ENCODE assay signal across 1 cellular context in the genomic region with DNA sequence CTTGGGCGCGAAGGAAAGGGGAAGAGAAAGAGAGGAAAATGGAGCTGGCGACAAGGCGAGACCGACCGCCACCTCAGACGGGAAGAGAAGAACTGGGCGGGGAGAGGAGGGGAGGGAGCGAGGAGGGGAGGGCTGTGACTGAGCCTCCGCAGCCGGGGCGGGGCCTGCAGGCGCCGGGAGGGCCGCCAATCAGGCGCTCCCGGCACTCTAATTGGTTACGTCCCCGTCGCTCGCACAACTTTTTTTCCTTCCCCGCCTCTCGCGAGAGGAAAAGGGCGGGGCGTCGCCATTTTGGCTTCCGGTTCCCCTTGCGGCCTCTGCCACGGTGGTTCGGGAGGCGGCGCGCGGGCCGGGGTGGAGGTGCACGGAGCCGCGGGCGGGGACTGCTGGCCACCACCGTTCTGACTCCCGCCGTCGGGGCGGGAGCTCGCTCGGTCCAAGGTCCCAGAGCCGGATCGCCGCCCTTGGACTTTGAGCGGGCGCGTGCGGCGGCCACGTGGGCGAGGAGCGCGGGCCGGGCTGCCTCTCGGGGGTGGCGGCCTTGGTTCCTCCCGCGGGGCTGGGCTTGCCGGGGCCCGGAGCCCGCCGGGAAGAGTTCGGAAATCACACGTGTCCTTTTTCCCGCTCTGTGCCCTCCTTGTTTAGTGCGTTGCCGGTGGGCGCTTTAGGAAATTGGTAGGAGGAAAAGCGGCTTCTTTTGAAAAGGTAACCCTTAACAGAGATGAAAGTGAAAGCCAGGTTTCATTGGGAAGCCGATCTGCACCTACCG.
TF ChIP-seq lines count a peak whose summit lies in the region.

TSS of gene GDI2 (minus strand) at position 94 of the 769 bp plus-strand sequence. CDS start 176 bp downstream, outside the sequence.

TF ChIP-seq in K562, 482 proteins besides CTCF, POLR2A, EP300 and RAD21 (continued from another document and continues in another):
- TF ChIP-seq NEUROD1 (IDR thresholded peaks at IDR 0.05; ENCODE audit: borderline replicate concordance, low read depth, low read length, partially characterized antibody), result peak; percentile 68
- no peak for TF ChIP-seq TEAD2 (tag; IDR thresholded peaks at IDR 0.05)
- TF ChIP-seq NR4A1 (CRISPR knock-in tag; IDR thresholded peaks at IDR 0.05), result no peak
- peak; percentile 67 for TF ChIP-seq NR4A1 (tag; IDR thresholded peaks at IDR 0.05)
- TF ChIP-seq RBBP5 (IDR thresholded peaks at IDR 0.05; ENCODE audit: borderline replicate concordance, insufficient read depth, low read length, poor library complexity, severe bottlenecking), result peak; percentile 79
- TF ChIP-seq HCFC1 (IDR thresholded peaks at IDR 0.05; ENCODE audit: low read depth, low read length), result peak; percentile 51
- no peak for TF ChIP-seq MEF2D (tag; conservative IDR thresholded peaks at IDR 0.05; ENCODE audit: low read depth)
- no peak for TF ChIP-seq DDX20 (tag; IDR thresholded peaks at IDR 0.05; ENCODE audit: low read depth)
- TF ChIP-seq CBFB (CRISPR knock-in tag; IDR thresholded peaks at IDR 0.05), result no peak
- no peak for TF ChIP-seq ILF3 (IDR thresholded peaks at IDR 0.05; ENCODE audit: borderline replicate concordance)
- TF ChIP-seq, protein P1, sequence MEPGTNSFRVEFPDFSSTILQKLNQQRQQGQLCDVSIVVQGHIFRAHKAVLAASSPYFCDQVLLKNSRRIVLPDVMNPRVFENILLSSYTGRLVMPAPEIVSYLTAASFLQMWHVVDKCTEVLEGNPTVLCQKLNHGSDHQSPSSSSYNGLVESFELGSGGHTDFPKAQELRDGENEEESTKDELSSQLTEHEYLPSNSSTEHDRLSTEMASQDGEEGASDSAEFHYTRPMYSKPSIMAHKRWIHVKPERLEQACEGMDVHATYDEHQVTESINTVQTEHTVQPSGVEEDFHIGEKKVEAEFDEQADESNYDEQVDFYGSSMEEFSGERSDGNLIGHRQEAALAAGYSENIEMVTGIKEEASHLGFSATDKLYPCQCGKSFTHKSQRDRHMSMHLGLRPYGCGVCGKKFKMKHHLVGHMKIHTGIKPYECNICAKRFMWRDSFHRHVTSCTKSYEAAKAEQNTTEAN (CRISPR knock-in tag; IDR thresholded peaks at IDR 0.05), result no peak; the same call in none of the 2 replicates
- TF ChIP-seq STAT5A (IDR thresholded peaks at IDR 0.05; ENCODE audit: borderline replicate concordance, low read length), result peak; percentile 8; the same call in 1 of the 2 replicates
- no peak; the same call in 1 of the 2 replicates for TF ChIP-seq PRMT5 (CRISPR knock-in tag; IDR thresholded peaks at IDR 0.05)
- TF ChIP-seq NR1H2 (CRISPR knock-in tag; IDR thresholded peaks at IDR 0.05), result no peak
- peak; percentile 73 for TF ChIP-seq ETV5 (CRISPR knock-in tag; IDR thresholded peaks at IDR 0.05; ENCODE audit: low read depth)
- no peak for TF ChIP-seq ZNF212 (CRISPR knock-in tag; IDR thresholded peaks at IDR 0.05)
- peak; percentile 51 for TF ChIP-seq SMAD1 (IDR thresholded peaks at IDR 0.05; ENCODE audit: low read depth, low read length, partially characterized antibody)
- TF ChIP-seq, protein P2, sequence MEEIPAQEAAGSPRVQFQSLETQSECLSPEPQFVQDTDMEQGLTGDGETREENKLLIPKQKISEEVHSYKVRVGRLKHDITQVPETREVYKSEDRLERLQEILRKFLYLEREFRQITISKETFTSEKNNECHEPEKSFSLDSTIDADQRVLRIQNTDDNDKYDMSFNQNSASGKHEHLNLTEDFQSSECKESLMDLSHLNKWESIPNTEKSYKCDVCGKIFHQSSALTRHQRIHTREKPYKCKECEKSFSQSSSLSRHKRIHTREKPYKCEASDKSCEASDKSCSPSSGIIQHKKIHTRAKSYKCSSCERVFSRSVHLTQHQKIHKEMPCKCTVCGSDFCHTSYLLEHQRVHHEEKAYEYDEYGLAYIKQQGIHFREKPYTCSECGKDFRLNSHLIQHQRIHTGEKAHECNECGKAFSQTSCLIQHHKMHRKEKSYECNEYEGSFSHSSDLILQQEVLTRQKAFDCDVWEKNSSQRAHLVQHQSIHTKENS (CRISPR knock-in tag; IDR thresholded peaks at IDR 0.05), result no peak
- TF ChIP-seq, protein P3, sequence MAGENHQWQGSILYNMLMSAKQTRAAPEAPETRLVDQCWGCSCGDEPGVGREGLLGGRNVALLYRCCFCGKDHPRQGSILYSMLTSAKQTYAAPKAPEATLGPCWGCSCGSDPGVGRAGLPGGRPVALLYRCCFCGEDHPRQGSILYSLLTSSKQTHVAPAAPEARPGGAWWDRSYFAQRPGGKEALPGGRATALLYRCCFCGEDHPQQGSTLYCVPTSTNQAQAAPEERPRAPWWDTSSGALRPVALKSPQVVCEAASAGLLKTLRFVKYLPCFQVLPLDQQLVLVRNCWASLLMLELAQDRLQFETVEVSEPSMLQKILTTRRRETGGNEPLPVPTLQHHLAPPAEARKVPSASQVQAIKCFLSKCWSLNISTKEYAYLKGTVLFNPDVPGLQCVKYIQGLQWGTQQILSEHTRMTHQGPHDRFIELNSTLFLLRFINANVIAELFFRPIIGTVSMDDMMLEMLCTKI (IDR thresholded peaks at IDR 0.05; ENCODE audit: partially characterized antibody), result no peak
- TF ChIP-seq EZH2 (IDR thresholded peaks at IDR 0.05; ENCODE audit: borderline replicate concordance, low read depth, low read length), result no peak
- no peak for TF ChIP-seq CC2D1A (IDR thresholded peaks at IDR 0.05)
- TF ChIP-seq YBX1 (IDR thresholded peaks at IDR 0.05), result no peak
- TF ChIP-seq SMARCE1 (IDR thresholded peaks at IDR 0.05), result no peak
- no peak for TF ChIP-seq TFE3 (CRISPR knock-in tag; IDR thresholded peaks at IDR 0.05)
- no peak; the same call in 1 of the 2 replicates for TF ChIP-seq BRD4 (IDR thresholded peaks at IDR 0.05)
- TF ChIP-seq SMAD2 (IDR thresholded peaks at IDR 0.05; ENCODE audit: low read depth, low read length), result no peak
- TF ChIP-seq ZFP1 (CRISPR knock-in tag; IDR thresholded peaks at IDR 0.05), result no peak
- TF ChIP-seq, protein P4, sequence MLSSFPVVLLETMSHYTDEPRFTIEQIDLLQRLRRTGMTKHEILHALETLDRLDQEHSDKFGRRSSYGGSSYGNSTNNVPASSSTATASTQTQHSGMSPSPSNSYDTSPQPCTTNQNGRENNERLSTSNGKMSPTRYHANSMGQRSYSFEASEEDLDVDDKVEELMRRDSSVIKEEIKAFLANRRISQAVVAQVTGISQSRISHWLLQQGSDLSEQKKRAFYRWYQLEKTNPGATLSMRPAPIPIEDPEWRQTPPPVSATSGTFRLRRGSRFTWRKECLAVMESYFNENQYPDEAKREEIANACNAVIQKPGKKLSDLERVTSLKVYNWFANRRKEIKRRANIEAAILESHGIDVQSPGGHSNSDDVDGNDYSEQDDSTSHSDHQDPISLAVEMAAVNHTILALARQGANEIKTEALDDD (IDR thresholded peaks at IDR 0.05), result no peak; the same call in 1 of the 2 replicates
- peak; percentile 99 for TF ChIP-seq POLR2G (IDR thresholded peaks at IDR 0.05; ENCODE audit: low read depth, low read length)
- TF ChIP-seq ELF2 (CRISPR knock-in tag; IDR thresholded peaks at IDR 0.05), result peak; percentile 86
- no peak for TF ChIP-seq SIRT6 (IDR thresholded peaks at IDR 0.05; ENCODE audit: low read depth, low read length)
- no peak for TF ChIP-seq SRSF1 (IDR thresholded peaks at IDR 0.05; ENCODE audit: low read depth, low read length)
- no peak for TF ChIP-seq BRCA1 (IDR thresholded peaks at IDR 0.05)
- TF ChIP-seq BRCA1 (CRISPR knock-in tag; IDR thresholded peaks at IDR 0.05), result 0 out of 2 replicates have a peak, but pooled peaks have one; percentile 33
- TF ChIP-seq CREBBP (IDR thresholded peaks at IDR 0.05; ENCODE audit: low read depth, low read length), result no peak
- TF ChIP-seq MAFG (tag; conservative IDR thresholded peaks at IDR 0.05), result no peak
- TF ChIP-seq MAX (CRISPR knock-in tag; IDR thresholded peaks at IDR 0.05), result peak; percentile 99
- TF ChIP-seq TBL1XR1 (IDR thresholded peaks at IDR 0.05; ENCODE audit: low read length in 2 of 2), result no peak; a peak in 1 of 4 replicates
- TF ChIP-seq SMAD3 (CRISPR knock-in tag; conservative IDR thresholded peaks at IDR 0.05), result no peak; the same call in 1 of the 2 replicates
- TF ChIP-seq ELF4 (CRISPR knock-in tag; IDR thresholded peaks at IDR 0.05), result no peak
- no peak for TF ChIP-seq CBX5 (IDR thresholded peaks at IDR 0.05; ENCODE audit: borderline replicate concordance, low read depth)
- TF ChIP-seq, protein P5, sequence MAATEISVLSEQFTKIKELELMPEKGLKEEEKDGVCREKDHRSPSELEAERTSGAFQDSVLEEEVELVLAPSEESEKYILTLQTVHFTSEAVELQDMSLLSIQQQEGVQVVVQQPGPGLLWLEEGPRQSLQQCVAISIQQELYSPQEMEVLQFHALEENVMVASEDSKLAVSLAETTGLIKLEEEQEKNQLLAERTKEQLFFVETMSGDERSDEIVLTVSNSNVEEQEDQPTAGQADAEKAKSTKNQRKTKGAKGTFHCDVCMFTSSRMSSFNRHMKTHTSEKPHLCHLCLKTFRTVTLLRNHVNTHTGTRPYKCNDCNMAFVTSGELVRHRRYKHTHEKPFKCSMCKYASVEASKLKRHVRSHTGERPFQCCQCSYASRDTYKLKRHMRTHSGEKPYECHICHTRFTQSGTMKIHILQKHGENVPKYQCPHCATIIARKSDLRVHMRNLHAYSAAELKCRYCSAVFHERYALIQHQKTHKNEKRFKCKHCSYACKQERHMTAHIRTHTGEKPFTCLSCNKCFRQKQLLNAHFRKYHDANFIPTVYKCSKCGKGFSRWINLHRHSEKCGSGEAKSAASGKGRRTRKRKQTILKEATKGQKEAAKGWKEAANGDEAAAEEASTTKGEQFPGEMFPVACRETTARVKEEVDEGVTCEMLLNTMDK (IDR thresholded peaks at IDR 0.05; ENCODE audit: borderline replicate concordance, insufficient read depth, low read depth, low read length, poor library complexity, severe bottlenecking), result no peak
- no peak for TF ChIP-seq ZBTB8A (IDR thresholded peaks at IDR 0.05; ENCODE audit: partially characterized antibody)
- TF ChIP-seq HSF4 (CRISPR knock-in tag; IDR thresholded peaks at IDR 0.05; ENCODE audit: borderline replicate concordance), result no peak
- TF ChIP-seq ZBTB2 (IDR thresholded peaks at IDR 0.05), result 0 out of 2 replicates have a peak, but pooled peaks have one; percentile 22
- TF ChIP-seq, protein P6, sequence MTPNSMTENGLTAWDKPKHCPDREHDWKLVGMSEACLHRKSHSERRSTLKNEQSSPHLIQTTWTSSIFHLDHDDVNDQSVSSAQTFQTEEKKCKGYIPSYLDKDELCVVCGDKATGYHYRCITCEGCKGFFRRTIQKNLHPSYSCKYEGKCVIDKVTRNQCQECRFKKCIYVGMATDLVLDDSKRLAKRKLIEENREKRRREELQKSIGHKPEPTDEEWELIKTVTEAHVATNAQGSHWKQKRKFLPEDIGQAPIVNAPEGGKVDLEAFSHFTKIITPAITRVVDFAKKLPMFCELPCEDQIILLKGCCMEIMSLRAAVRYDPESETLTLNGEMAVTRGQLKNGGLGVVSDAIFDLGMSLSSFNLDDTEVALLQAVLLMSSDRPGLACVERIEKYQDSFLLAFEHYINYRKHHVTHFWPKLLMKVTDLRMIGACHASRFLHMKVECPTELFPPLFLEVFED (CRISPR knock-in tag; conservative IDR thresholded peaks at IDR 0.05), result 0 out of 2 replicates have a peak, but pooled peaks have one; percentile 66
- TF ChIP-seq RNF2 (IDR thresholded peaks at IDR 0.05), result peak; percentile 57
- peak; percentile 79 for TF ChIP-seq GATAD2B (IDR thresholded peaks at IDR 0.05; ENCODE audit: borderline replicate concordance)
- no peak for TF ChIP-seq TFAM (CRISPR knock-in tag; conservative IDR thresholded peaks at IDR 0.05)
